Comparison of ENCODE assay signal across 8 cellular contexts in genomic region chr3:14633819-14634424, GRCh38. TPM values are rescaled to one million over a fixed set of nuclear protein-coding genes. Genes with fewer than 3 reads are reported as not detected.
A peak's percentile ranks its signal among the peaks of the same experiment; 100 is the strongest.
DNase-seq lines count a peak whose midpoint lies in the region; ATAC-seq and TF ChIP-seq lines count a peak whose summit lies in the region.

No MANE protein-coding gene starts in this region.

- no peaks in the 10 kb centered on the region for H3K9me2 ChIP-seq in MM.1S (replicated peaks; ENCODE audit: insufficient read depth, low read length)

- H4K20me1 ChIP-seq in MM.1S (ENCODE audit: insufficient read depth, low read length): no peaks in the 10 kb centered on the region

- H3K4me3 Mint-ChIP-seq in activated CD4-positive, alpha-beta T cell treated with anti-CD3 and anti-CD28 coated beads for 36 hours: no peak overlapping the region

- TF ChIP-seq POLR2A in stomach (IDR thresholded peaks at IDR 0.05): no peak

- H3K9me3 ChIP-seq in MM.1S (replicated peaks; ENCODE audit: insufficient read depth, low read length) (no peaks in the 10 kb centered on the region), stomach (no peaks in the 10 kb centered on the region)

- no peaks in the 10 kb centered on the region for H3K4me1 Mint-ChIP-seq in activated CD4-positive, alpha-beta T cell treated with anti-CD3 and anti-CD28 coated beads for 36 hours

- H3K4me3 ChIP-seq in MM.1S (ENCODE audit: low read length) (no peak overlapping the region), stomach (no peak overlapping the region)

- no peaks in the 10 kb centered on the region for H3F3A ChIP-seq in MM.1S (ENCODE audit: insufficient read depth, low read length)

- TF ChIP-seq EP300 in stomach (IDR thresholded peaks at IDR 0.05): no peak

- H3K36me3 Mint-ChIP-seq in activated CD4-positive, alpha-beta T cell treated with anti-CD3 and anti-CD28 coated beads for 36 hours (ENCODE audit: low read depth): no peaks in the 10 kb centered on the region

- H2AFZ ChIP-seq in MM.1S (ENCODE audit: low read length): no peak overlapping the region

- H3K4me2 ChIP-seq in MM.1S (ENCODE audit: low read depth, low read length): no peak overlapping the region

- H3K27me3 ChIP-seq in MM.1S (replicated peaks; ENCODE audit: insufficient read depth, low read length): no peaks in the 10 kb centered on the region; the same call in 1 of the 2 replicates
- peaks cover 0 to 23% (median 0%) of the 10 kb centered on the region in 3 donors for H3K27me3 ChIP-seq in stomach

- peak; percentile 76 for ATAC-seq in activated CD4-positive, alpha-beta T cell treated with anti-CD3 and anti-CD28 coated beads for 36 hours
- no peak for ATAC-seq in HG02623 (IDR thresholded peaks at IDR 0.05; ENCODE audit: unreplicated experiment)

- TF ChIP-seq CTCF in MM.1S (IDR thresholded peaks at IDR 0.05; ENCODE audit: low read length) (peak; percentile 95), stomach (IDR thresholded peaks at IDR 0.05) (peak in 5 of 7 experiments; percentile 52 to 77 (median 67))

- no peaks in the 10 kb centered on the region for H3K36me3 ChIP-seq in MM.1S (replicated peaks; ENCODE audit: insufficient read depth, low read length)
- H3K36me3 ChIP-seq in stomach: no peaks in the 10 kb centered on the region

- peaks cover 23% of the 10 kb centered on the region for H3K27me3 Mint-ChIP-seq in activated CD4-positive, alpha-beta T cell treated with anti-CD3 and anti-CD28 coated beads for 36 hours

- POLR2A ChIA-PET in activated CD4-positive, alpha-beta T cell treated with anti-CD3 and anti-CD28 coated beads for 36 hours (lab: Charles Lee): no interaction called here

- H3K27ac ChIP-seq in MM.1S (ENCODE audit: low read length): no peak overlapping the region
- no peak overlapping the region for H3K27ac ChIP-seq in stomach

- no peaks in the 10 kb centered on the region for H3K9me3 Mint-ChIP-seq in activated CD4-positive, alpha-beta T cell treated with anti-CD3 and anti-CD28 coated beads for 36 hours (ENCODE audit: low read depth)

- no peak overlapping the region for H3K27ac Mint-ChIP-seq in activated CD4-positive, alpha-beta T cell treated with anti-CD3 and anti-CD28 coated beads for 36 hours

- DNase-seq in NCI-H2171 treated with DMSO at 0.1 percent for 48 hours (lab: John Stamatoyannopoulos, UW) (peak; percentile 6), NCI-H2171 (lab: John Stamatoyannopoulos, UW) (no peak), MM.1S (peak; percentile 66), mucosa of gallbladder (ENCODE audit: low spot score) (peak; percentile 38), stomach (peak; percentile 74)
- DNase-seq in activated CD4-positive, alpha-beta T cell treated with anti-CD3 and anti-CD28 coated beads for 36 hours: peak; percentile 78
- DNase-seq in effector CD4-positive, alpha-beta T cell: peak; percentile 45

- intact Hi-C loops in activated CD4-positive, alpha-beta T cell treated with anti-CD3 and anti-CD28 coated beads for 36 hours (cut with DNase I, micrococcal nuclease): loop anchor here (1.0 kb wide), 2 partner anchors 147 to 287 kb away; no protein-coding TSS in a partner anchor
- intact Hi-C loops in stomach (cut with DNase I; ENCODE audit: low total_unique reads): no loop called here

- CTCF ChIA-PET in activated CD4-positive, alpha-beta T cell treated with anti-CD3 and anti-CD28 coated beads for 36 hours (lab: Charles Lee): interaction anchor here (1.1 kb wide), 1 partner anchor 287 kb away, joined by 4 read pairs; no protein-coding TSS in a partner anchor

- H3K4me1 ChIP-seq in MM.1S (ENCODE audit: low read length) (0 out of 2 replicates have a peak, but pooled peaks cover 2% of the 10 kb centered on the region), stomach (peaks cover 0 to 4% (median 0%) of the 10 kb centered on the region in 4 donors)

- no peak overlapping the region for H3K9ac ChIP-seq in MM.1S (ENCODE audit: low read length)

- WGBS in stomach, 5 donors: 21 to 30% (median 24%) methylated on average over 8 of the region's 8 CpGs

- no peaks in the 10 kb centered on the region for H3K79me2 ChIP-seq in MM.1S (ENCODE audit: low read length)

RNA-seq across cellular contexts. Expression of gene CCDC174, which starts 17.6 kb away (rescaled TPM):
- total RNA-seq in activated CD4-positive, alpha-beta T cell treated with anti-CD3 and anti-CD28 coated beads for 36 hours: 10 to 100 TPM; 16.2 to 18.2 TPM
- total RNA-seq in mucosa of gallbladder: 19.7 TPM
- total RNA-seq in stomach: 10 to 100 TPM in 4 of 5 donors, 1 to 10 TPM in 1; 8.5 to 44.0 (median 19.6) TPM
- polyA plus RNA-seq in stomach: 10 to 100 TPM; 12.5 to 26.7 (median 15.3) TPM

RNA-seq across cellular contexts. Expression of gene C3orf20, which starts 41.0 kb away (rescaled TPM):
- not detected for total RNA-seq in activated CD4-positive, alpha-beta T cell treated with anti-CD3 and anti-CD28 coated beads for 36 hours
- not detected for total RNA-seq in mucosa of gallbladder
- under 1 TPM in 1 of 5 donors, not detected in 4; 0.37 TPM for total RNA-seq in stomach
- not detected for polyA plus RNA-seq in stomach
